1 cellular context compared by ENCODE assay signal in genomic region chr14:77142289-77142814, GRCh38.
TF ChIP-seq lines count a peak whose summit lies in the region.

No MANE protein-coding gene starts in this region.

TF ChIP-seq in WTC11, 78 proteins besides CTCF, POLR2A, EP300 and RAD21 (continued from another document):
- TF ChIP-seq, protein P1, sequence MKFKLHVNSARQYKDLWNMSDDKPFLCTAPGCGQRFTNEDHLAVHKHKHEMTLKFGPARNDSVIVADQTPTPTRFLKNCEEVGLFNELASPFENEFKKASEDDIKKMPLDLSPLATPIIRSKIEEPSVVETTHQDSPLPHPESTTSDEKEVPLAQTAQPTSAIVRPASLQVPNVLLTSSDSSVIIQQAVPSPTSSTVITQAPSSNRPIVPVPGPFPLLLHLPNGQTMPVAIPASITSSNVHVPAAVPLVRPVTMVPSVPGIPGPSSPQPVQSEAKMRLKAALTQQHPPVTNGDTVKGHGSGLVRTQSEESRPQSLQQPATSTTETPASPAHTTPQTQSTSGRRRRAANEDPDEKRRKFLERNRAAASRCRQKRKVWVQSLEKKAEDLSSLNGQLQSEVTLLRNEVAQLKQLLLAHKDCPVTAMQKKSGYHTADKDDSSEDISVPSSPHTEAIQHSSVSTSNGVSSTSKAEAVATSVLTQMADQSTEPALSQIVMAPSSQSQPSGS (CRISPR knock-in tag; IDR thresholded peaks at IDR 0.05; ENCODE audit: borderline replicate concordance, low read depth): no peak
- no peak for TF ChIP-seq NR2C2 (CRISPR knock-in tag; IDR thresholded peaks at IDR 0.05)
- TF ChIP-seq JAZF1 (CRISPR knock-in tag; IDR thresholded peaks at IDR 0.05): no peak
- TF ChIP-seq GRHL2 (CRISPR knock-in tag; IDR thresholded peaks at IDR 0.05; ENCODE audit: insufficient replicate concordance, severe bottlenecking): no peak
- no peak for TF ChIP-seq IRF2 (CRISPR knock-in tag; IDR thresholded peaks at IDR 0.05; ENCODE audit: borderline replicate concordance, low read depth)
- no peak for TF ChIP-seq GTF2I (CRISPR knock-in tag; conservative IDR thresholded peaks at IDR 0.05)
- no peak for TF ChIP-seq OVOL2 (CRISPR knock-in tag; IDR thresholded peaks at IDR 0.05; ENCODE audit: borderline replicate concordance)
